Comparison of ENCODE assay signal across 8 cellular contexts in genomic region chr4:5051210-5051691, GRCh38. TPM values are rescaled to one million over a fixed set of nuclear protein-coding genes. Genes with fewer than 3 reads are reported as not detected.
A peak's percentile ranks its signal among the peaks of the same experiment; 100 is the strongest.
DNase-seq lines count a peak whose midpoint lies in the region; ATAC-seq and TF ChIP-seq lines count a peak whose summit lies in the region.

TSS of gene STK32B (plus strand) at chr4:5051480.

- H3K9me3 ChIP-seq in A673 (ENCODE audit: low read depth, low read length, poor library complexity, severe bottlenecking) (no peaks in the 10 kb centered on the region), NT2/D1 (ENCODE audit: insufficient read depth, low read length) (0 out of 2 replicates have a peak, but pooled peaks cover under 1% of the 10 kb centered on the region), colonic mucosa (no peaks in the 10 kb centered on the region)

- H3K27me3 ChIP-seq in A673 (replicated peaks; ENCODE audit: insufficient read depth, low read depth, low read length, poor library complexity) (peaks cover 5% of the 10 kb centered on the region), NT2/D1 (ENCODE audit: insufficient read depth, insufficient read length) (peaks cover 31% of the 10 kb centered on the region), colonic mucosa (peaks cover 22% of the 10 kb centered on the region)

- intact Hi-C loops in A673 (cut with micrococcal nuclease; ENCODE audit: unreplicated experiment) (loop anchor here (2.0 to 10.0 kb wide), 6 partner anchors 91 to 926 kb away; no protein-coding TSS in a partner anchor), colonic mucosa (cut with DNase I) (loop anchor here (5.0 to 10.0 kb wide), 2 partner anchors 94 to 761 kb away; no protein-coding TSS in a partner anchor)

- ATAC-seq in GM21390 (IDR thresholded peaks at IDR 0.05; ENCODE audit: unreplicated experiment) (no peak), GM21381 (IDR thresholded peaks at IDR 0.05; ENCODE audit: unreplicated experiment) (no peak)

- no peak for TF ChIP-seq CTCF in A673 (conservative IDR thresholded peaks at IDR 0.05; ENCODE audit: low read depth, low read length)
- TF ChIP-seq CTCF in colonic mucosa (IDR thresholded peaks at IDR 0.05) = no peak

- BruUV-seq in A673 (replicated peaks; lab: Mats Ljungman, UMichigan) = no TSS peak

- peak within 1 kb of the TSS; percentile 49 for H3K27ac ChIP-seq in A673 (ENCODE audit: low read depth, low read length, poor library complexity, severe bottlenecking)
- H3K27ac ChIP-seq in colonic mucosa = no peak within 1 kb of the TSS

- H3K9ac ChIP-seq in NT2/D1 (ENCODE audit: insufficient read length, low read depth) (peak within 1 kb of the TSS; percentile 79), colonic mucosa (ENCODE audit: low read depth in 2 of 2, low read length in 2 of 2) (peak within 1 kb of the TSS; percentile 19 to 56)

- H3K36me3 ChIP-seq in A673 (ENCODE audit: insufficient read depth, low read length, poor library complexity, severe bottlenecking) (no peaks in the 10 kb centered on the region), NT2/D1 (ENCODE audit: insufficient read depth, insufficient read length, low read length) (no peaks in the 10 kb centered on the region), colonic mucosa (no peaks in the 10 kb centered on the region)

- H3K4me3 ChIP-seq in A673 (ENCODE audit: low read depth, low read length, poor library complexity, severe bottlenecking) (peak within 1 kb of the TSS; percentile 62), NT2/D1 (ENCODE audit: insufficient read length, low read depth) (peak within 1 kb of the TSS; percentile 79), colonic mucosa (peak within 1 kb of the TSS; percentile 31)

- H3K4me1 ChIP-seq in A673 (ENCODE audit: insufficient read depth, low read length, poor library complexity, severe bottlenecking) = peaks cover 5% of the 10 kb centered on the region
- peaks cover 4% of the 10 kb centered on the region for H3K4me1 ChIP-seq in NT2/D1 (ENCODE audit: insufficient read depth, insufficient read length)
- no peaks in the 10 kb centered on the region for H3K4me1 ChIP-seq in colonic mucosa

- CTCF ChIA-PET in A673 (lab: Charles Lee) = interaction anchor here (0.9 to 2.1 kb wide), 2 partner anchors 328 to 408 kb away, joined by 3 to 19 read pairs; no protein-coding TSS in a partner anchor

- POLR2A ChIA-PET in A673 (lab: Charles Lee; ENCODE audit: low non-redundant PET) = interaction anchor here (0.5 to 0.9 kb wide), 3 partner anchors 9 to 753 kb away, joined by 3 to 18 read pairs (median 3); no protein-coding TSS in a partner anchor

- DNase-seq in A673 (ENCODE audit: low spot score) (peak; percentile 84), GM04504 (ENCODE audit: low read depth) (peak; percentile 66), NT2/D1 (ENCODE audit: low read depth, low spot score) (peak; percentile 62), colonic mucosa (peak; percentile 43), kidney glomerular epithelial cell (lab: John Stamatoyannopoulos, UW) (peak; percentile 62)
- DNase-seq in stimulated activated CD8-positive, alpha-beta memory T cell treated with anti-CD3 and anti-CD28 coated beads, Interleukin-4, amount 100 ng/mL, for 48 hours = peak; percentile 39

RNA-seq across cellular contexts. Expression of gene STK32B, which starts in this region (rescaled TPM):
- total RNA-seq in A673 (2021) = 14.2 and 15.1 TPM in 2 replicates
- under 1 TPM; 0.64 to 0.82 TPM for total RNA-seq in colonic mucosa

Comparison
In these comparisons a context has a peak if more than half of its experiments do, and no peak if none do; other contexts are left out.
1. Peak in DNase-seq, H3K4me3 ChIP-seq and H3K9ac ChIP-seq in colonic mucosa; RNA of the gene not detected or under 1 TPM.